Comparison of ENCODE assay signal across 10 cellular contexts in the genomic region with DNA sequence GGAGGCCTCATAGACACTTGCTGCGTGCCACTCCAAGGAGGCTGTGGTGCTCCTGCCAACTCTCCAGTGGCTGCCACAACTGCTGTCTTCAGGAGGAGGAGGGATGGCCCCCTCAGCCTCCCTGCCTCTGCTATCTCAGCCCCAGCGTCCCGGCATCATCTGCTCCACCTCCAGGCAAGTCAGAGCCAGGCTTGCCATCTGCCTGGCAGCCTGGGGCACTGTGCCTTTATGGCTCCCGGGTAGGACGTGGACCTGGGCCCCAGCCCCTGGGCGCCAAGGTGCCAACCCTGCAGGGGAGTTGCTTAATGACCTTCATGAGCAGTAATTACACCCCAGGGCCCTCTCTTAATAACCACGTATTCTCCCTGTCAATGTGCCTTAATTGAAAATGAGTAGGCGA.
"Had no signal": no experiment of that assay in that cellular context is flagged by ENCODE, and none has a peak within 500 bp of the region (broad histone marks: within the 10 kb centered on the region; RNA-seq: fewer than 3 reads in every experiment).

No MANE protein-coding gene starts in this region.

- H3K9me3 Mint-ChIP-seq: activated naive CD8-positive, alpha-beta T cell treated with anti-CD3 and anti-CD28 coated beads for 36 hours had no signal

- H3K27me3 Mint-ChIP-seq: activated naive CD8-positive, alpha-beta T cell treated with anti-CD3 and anti-CD28 coated beads for 36 hours had no signal

- H3K36me3 Mint-ChIP-seq: activated naive CD8-positive, alpha-beta T cell treated with anti-CD3 and anti-CD28 coated beads for 36 hours had no signal

- H3K4me3 Mint-ChIP-seq: activated naive CD8-positive, alpha-beta T cell treated with anti-CD3 and anti-CD28 coated beads for 36 hours; endodermal cell had no signal

- H3K27ac Mint-ChIP-seq: activated naive CD8-positive, alpha-beta T cell treated with anti-CD3 and anti-CD28 coated beads for 36 hours; endodermal cell had no signal

- H3K4me1 Mint-ChIP-seq: endodermal cell had no signal

- DNase-seq: activated CD4-positive, alpha-beta T cell treated with anti-CD3 and anti-CD28 coated beads, Interleukin-2, amount 50 U/mL, for 4 hours; activated CD4-positive, CD25-positive, alpha-beta regulatory T cell treated with anti-CD3 and anti-CD28 coated beads, Interleukin-2, amount 50 U/mL, for 72 hours; activated naive CD8-positive, alpha-beta T cell treated with anti-CD3 and anti-CD28 coated beads for 36 hours; activated T-cell treated with anti-CD3 and anti-CD28 coated beads, Interleukin-2, amount 50 U/mL, for 1 hour; hypothalamus; kidney glomerular epithelial cell; pancreas; T-helper 9 cell; tibial artery had no signal
